In genomic region chr3:175988401-175988800, GRCh38 we compare ENCODE assay signal across 24 cellular contexts.
"Had no signal": no experiment of that assay in that cellular context is flagged by ENCODE, and none has a peak within 500 bp of the region (broad histone marks: within the 10 kb centered on the region; RNA-seq: fewer than 3 reads in every experiment).

No MANE protein-coding gene starts in this region.

- H3K4me2 ChIP-seq: hepatocyte had no signal

- H3K36me3 ChIP-seq: neutrophil, spleen, thoracic aorta, transverse colon had no signal

- DNase-seq: dorsolateral prefrontal cortex; effector CD8-positive, alpha-beta T cell; foreskin melanocyte; head of caudate nucleus; left colon; left ventricle myocardium superior; mesendoderm; naive thymus-derived CD4-positive, alpha-beta T cell; nephron progenitor cell; posterior cingulate gyrus; spleen; stimulated activated CD4-positive, alpha-beta T cell treated with anti-CD3 and anti-CD28 coated beads, Interleukin-15, amount 100 ng/mL, for 24 hours; stimulated activated CD4-positive, alpha-beta T cell treated with anti-CD3 and anti-CD28 coated beads, Interleukin-1b, Interleukin-23, amount 100 ng/mL, for 48 hours; stimulated activated CD4-positive, alpha-beta T cell treated with anti-CD3 and anti-CD28 coated beads, Interleukin-4, amount 100 ng/mL, for 24 hours; transverse colon had no signal

- ATAC-seq: esophagus mucosa; left colon; left ventricle myocardium superior; naive thymus-derived CD4-positive, alpha-beta T cell; sciatic nerve; stimulated activated memory B cell treated with anti-CD40 and anti-IgM and Interleukin-4, amounts not matched to agents 10 μg/mL and 1 μg/mL and 100 μg/mL, for 72 hours had no signal

- H3K4me3 Mint-ChIP-seq: naive thymus-derived CD4-positive, alpha-beta T cell; nephron progenitor cell; stimulated activated memory B cell treated with anti-CD40 and anti-IgM and Interleukin-4, amounts not matched to agents 10 μg/mL and 1 μg/mL and 100 μg/mL, for 72 hours; stimulated activated naive CD8-positive, alpha-beta T cell treated with anti-CD3 and anti-CD28 coated beads, Interleukin-15, Interleukin-2, amounts not matched to agents 100 ng/mL and 50 ng/mL, for 24 hours had no signal

- H3K4me1 ChIP-seq: spleen, transverse colon had no signal

- H3K27ac Mint-ChIP-seq: naive thymus-derived CD4-positive, alpha-beta T cell; nephron progenitor cell; stimulated activated memory B cell treated with anti-CD40 and anti-IgM and Interleukin-4, amounts not matched to agents 10 μg/mL and 1 μg/mL and 100 μg/mL, for 72 hours; stimulated activated naive CD8-positive, alpha-beta T cell treated with anti-CD3 and anti-CD28 coated beads, Interleukin-15, Interleukin-2, amounts not matched to agents 100 ng/mL and 50 ng/mL, for 24 hours had no signal

- H3K27ac ChIP-seq: coronary artery, dorsolateral prefrontal cortex, hepatocyte, neutrophil, spleen, thoracic aorta, transverse colon had no signal

- H3K36me3 Mint-ChIP-seq: naive thymus-derived CD4-positive, alpha-beta T cell; stimulated activated memory B cell treated with anti-CD40 and anti-IgM and Interleukin-4, amounts not matched to agents 10 μg/mL and 1 μg/mL and 100 μg/mL, for 72 hours had no signal

- H3K4me3 ChIP-seq: coronary artery, dorsolateral prefrontal cortex, hepatocyte, lung, spleen, thoracic aorta, transverse colon had no signal

- H3K4me1 Mint-ChIP-seq: naive thymus-derived CD4-positive, alpha-beta T cell; nephron progenitor cell; stimulated activated memory B cell treated with anti-CD40 and anti-IgM and Interleukin-4, amounts not matched to agents 10 μg/mL and 1 μg/mL and 100 μg/mL, for 72 hours had no signal

- H3K27me3 ChIP-seq: dorsolateral prefrontal cortex, hepatocyte, neutrophil, spleen, transverse colon had no signal

- H2AFZ ChIP-seq: hepatocyte had no signal

- H3K9me3 ChIP-seq: neutrophil, thoracic aorta had no signal

- H3K27me3 Mint-ChIP-seq: naive thymus-derived CD4-positive, alpha-beta T cell; stimulated activated memory B cell treated with anti-CD40 and anti-IgM and Interleukin-4, amounts not matched to agents 10 μg/mL and 1 μg/mL and 100 μg/mL, for 72 hours; stimulated activated naive CD8-positive, alpha-beta T cell treated with anti-CD3 and anti-CD28 coated beads, Interleukin-15, Interleukin-2, amounts not matched to agents 100 ng/mL and 50 ng/mL, for 24 hours had no signal
